ENCODE assay signal across 9 cellular contexts in the genomic region with DNA sequence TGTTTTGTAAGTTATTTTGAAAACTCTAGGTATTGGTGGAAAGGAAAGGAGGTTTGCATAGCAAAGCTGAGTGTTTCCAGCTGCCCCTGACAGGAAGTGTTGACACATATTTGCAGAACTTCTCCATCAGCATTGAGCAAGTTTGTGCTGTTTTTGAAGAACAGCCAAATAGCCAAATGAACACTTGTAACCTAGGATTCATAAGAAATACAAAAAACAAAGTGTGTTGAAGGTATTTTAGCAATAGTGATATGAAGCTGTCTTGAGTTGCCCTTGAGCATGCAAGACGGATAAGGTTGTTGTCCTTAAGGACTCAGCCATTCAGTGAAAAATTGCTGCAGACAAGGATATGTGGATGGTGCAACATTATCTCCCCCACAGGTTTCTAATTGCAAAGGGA.
DNase-seq lines count a peak whose midpoint lies in the region; ATAC-seq lines count a peak whose summit lies in the region.
"Had no signal": no experiment of that assay in that cellular context is flagged by ENCODE, and none has a peak within 500 bp of the region (broad histone marks: within the 10 kb centered on the region; RNA-seq: fewer than 3 reads in every experiment).

No MANE protein-coding gene starts in this region.

- H3K9me3 Mint-ChIP-seq in immature natural killer cell, result no peaks in the 10 kb centered on the region

- H3K9ac ChIP-seq in subcutaneous abdominal adipose tissue (ENCODE audit: low read length in 5 of 5), result peak overlapping the region in 1 of 5 donors; percentile 38

- no peak overlapping the region for H3K4me3 ChIP-seq in subcutaneous abdominal adipose tissue (ENCODE audit: low read depth in 1 of 5, low read length in 5 of 5)

- H3K4me1 ChIP-seq in subcutaneous abdominal adipose tissue (ENCODE audit: control insufficient read depth in 5 of 5, insufficient read depth in 5 of 5, low read length in 5 of 5), result peaks cover 0 to 54% (median 30%) of the 10 kb centered on the region in 5 donors

- no peaks in the 10 kb centered on the region for H3K27me3 ChIP-seq in subcutaneous abdominal adipose tissue (ENCODE audit: control insufficient read depth in 5 of 5, insufficient read depth in 4 of 5, low read length in 5 of 5)

- no peaks in the 10 kb centered on the region for H3K4me1 Mint-ChIP-seq in immature natural killer cell

- H3K27me3 Mint-ChIP-seq in immature natural killer cell (ENCODE audit: low read depth in 3 of 3), result peaks cover 3 to 5% (median 4%) of the 10 kb centered on the region in 3 donors

- no peaks in the 10 kb centered on the region for H3K36me3 ChIP-seq in subcutaneous abdominal adipose tissue (ENCODE audit: control insufficient read depth in 5 of 5, insufficient read depth in 5 of 5, low read length in 5 of 5)

- H3K36me3 Mint-ChIP-seq in immature natural killer cell, result no peaks in the 10 kb centered on the region

- no peaks in the 10 kb centered on the region for H3K9me3 ChIP-seq in subcutaneous abdominal adipose tissue (ENCODE audit: control insufficient read depth in 5 of 5, low read length in 5 of 5)

- no peak for ATAC-seq in HG02759 (IDR thresholded peaks at IDR 0.05; ENCODE audit: unreplicated experiment)

- H3K27ac Mint-ChIP-seq in immature natural killer cell, result no peak overlapping the region

- H3K27ac ChIP-seq in subcutaneous abdominal adipose tissue (ENCODE audit: low read depth, low read length), result peak overlapping the region; percentile 65

- DNase-seq in HS-5 (ENCODE audit: low read depth) (peak; percentile 29), amniotic epithelial cell (ENCODE audit: low read depth) (peak; percentile 96), iris pigment epithelial cell (ENCODE audit: low read depth) (peak; percentile 94), NCI-H510A treated with DMSO at 0.1 percent for 48 hours (lab: John Stamatoyannopoulos, UW) (no peak), immature natural killer cell (no peak)
- DNase-seq in stimulated activated CD4-positive, alpha-beta T cell treated with anti-CD3 and anti-CD28 coated beads, Interleukin-4, amount 100 ng/mL, for 4 hours, result no peak
- DNase-seq: activated gamma-delta T cell had no signal

- no peak overlapping the region for H3K4me3 Mint-ChIP-seq in immature natural killer cell

Comparison
In these comparisons a context has a peak if more than half of its experiments do, and no peak if none do; other contexts are left out.
1. DNase-seq: peak in HS-5 (single experiment), amniotic epithelial cell (single experiment) and iris pigment epithelial cell (single experiment); none in NCI-H510A treated with DMSO at 0.1 percent for 48 hours (single experiment), immature natural killer cell (0 of 3) and stimulated activated CD4-positive, alpha-beta T cell treated with anti-CD3 and anti-CD28 coated beads, Interleukin-4, amount 100 ng/mL, for 4 hours (0 of 2).